In genomic region chr17:44121206-44121605, GRCh38 we compare ENCODE assay signal across 1 cellular context.
TF ChIP-seq lines count a peak whose summit lies in the region.

No MANE protein-coding gene starts in this region.

TF ChIP-seq in H1, 55 proteins besides CTCF, POLR2A, EP300 and RAD21:
- no peak for TF ChIP-seq RNF2 (IDR thresholded peaks at IDR 0.05; ENCODE audit: borderline replicate concordance, low read depth, low read length, missing control alignments, poor library complexity, severe bottlenecking)
- peak; percentile 28 for TF ChIP-seq ASH2L (IDR thresholded peaks at IDR 0.05; ENCODE audit: low read length)
